Comparison of ENCODE assay signal across 8 cellular contexts in the genomic region with DNA sequence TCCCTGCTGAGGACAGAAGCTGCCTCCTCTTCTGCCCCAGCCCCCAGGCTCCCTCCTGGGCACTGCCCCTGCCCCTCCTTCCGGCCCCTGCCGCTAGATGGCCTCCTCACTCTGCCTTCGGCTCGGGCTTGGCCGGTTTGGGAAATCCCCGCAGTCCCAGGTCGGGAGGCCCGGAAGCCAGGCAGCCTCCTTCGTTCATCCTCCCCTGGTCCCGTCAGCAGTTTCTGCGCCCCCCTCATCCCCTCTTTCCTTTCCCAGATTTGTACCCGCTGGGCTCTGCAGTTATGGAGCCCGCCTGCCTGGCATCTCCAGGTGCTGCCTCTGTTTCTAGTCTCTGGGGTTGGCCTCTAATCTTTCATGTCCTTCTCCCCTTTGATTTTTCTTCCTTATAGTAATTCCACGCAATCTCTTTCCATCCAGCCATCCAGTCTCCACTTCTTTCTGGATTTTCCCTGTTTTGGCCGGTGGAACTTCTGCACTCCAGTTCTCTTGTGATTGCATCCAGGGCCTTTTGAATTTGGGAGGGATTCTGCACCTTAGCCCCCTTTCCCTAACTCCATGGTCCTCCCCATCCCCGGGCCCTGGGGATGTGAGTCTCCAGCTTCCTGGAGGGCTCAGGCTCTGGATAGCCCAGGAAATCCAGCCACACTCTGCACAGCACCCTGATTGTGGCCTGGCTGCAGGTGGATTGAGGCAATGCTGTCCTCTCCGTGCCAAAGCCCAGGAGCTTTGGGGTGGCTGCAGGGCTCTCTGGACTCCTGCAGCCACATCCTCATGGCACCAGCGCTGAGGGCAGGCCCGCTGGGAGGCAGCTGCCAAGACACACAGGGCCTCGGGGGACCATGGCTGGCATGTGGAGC. TPM values are rescaled to one million over a fixed set of nuclear protein-coding genes. Genes with fewer than 3 reads are reported as not detected.
DNase-seq lines count a peak whose midpoint lies in the region; ATAC-seq lines count a peak whose summit lies in the region.

No MANE protein-coding gene starts in this region.

- H3K27me3 ChIP-seq in BLaER1 (peaks cover 48% of the 10 kb centered on the region), right cardiac atrium (ENCODE audit: control insufficient read depth, insufficient read depth) (no peaks in the 10 kb centered on the region)

- peak; percentile 84 for ATAC-seq in GM18858 (IDR thresholded peaks at IDR 0.05; ENCODE audit: unreplicated experiment)
- ATAC-seq in HG03039 (IDR thresholded peaks at IDR 0.05; ENCODE audit: unreplicated experiment), result peak; percentile 69
- ATAC-seq in right cardiac atrium, result peak; percentile 61 to 69

- H3K27ac ChIP-seq in BLaER1 (no peak overlapping the region), right cardiac atrium (ENCODE audit: low read length) (no peak overlapping the region)

- no peak overlapping the region for H3K9ac ChIP-seq in BLaER1

- H4K20me1 ChIP-seq in BLaER1, result peaks cover 37% of the 10 kb centered on the region

- peaks cover 33% of the 10 kb centered on the region for H3K4me1 ChIP-seq in BLaER1
- H3K4me1 ChIP-seq in right cardiac atrium (ENCODE audit: control insufficient read depth, insufficient read depth, low read length), result no peaks in the 10 kb centered on the region

- H3K9me3 ChIP-seq in BLaER1 (peaks cover 9% of the 10 kb centered on the region), right cardiac atrium (ENCODE audit: control insufficient read depth, low read length) (no peaks in the 10 kb centered on the region)

- 31% methylated on average over 20 of the region's 20 CpGs for WGBS in right cardiac atrium

- peak; percentile 62 for DNase-seq in RKO (ENCODE audit: low spot score)
- DNase-seq in activated naive CD4-positive, alpha-beta T cell treated with Interleukin-2 at 50 U/mL for 16 hours, result peak; percentile 58
- DNase-seq in right cardiac atrium, result peak in 2 of 3 donors; percentile 56 to 65
- peak; percentile 69 for DNase-seq in stimulated activated CD4-positive, alpha-beta T cell treated with anti-CD3 and anti-CD28 coated beads, Interleukin-4, amount 100 ng/mL, for 1 hour
- no peak for DNase-seq in NCI-H524 treated with DMSO at 0.1 percent for 48 hours (lab: John Stamatoyannopoulos, UW)

- H3K36me3 ChIP-seq in BLaER1, result no peaks in the 10 kb centered on the region

- intact Hi-C loops in right cardiac atrium (cut with DNase I), result loop anchor here in 1 of 4 donors (5.0 kb wide), 1 partner anchor 657 kb away; no protein-coding TSS in a partner anchor

- H3K4me3 ChIP-seq in BLaER1 (no peak overlapping the region), right cardiac atrium (ENCODE audit: low read length) (no peak overlapping the region)

- H3K4me2 ChIP-seq in BLaER1, result peak overlapping the region; percentile 55

RNA-seq across cellular contexts. Expression of a gene that starts 3.3 kb away (rescaled TPM):
- not detected for total RNA-seq in right cardiac atrium
- polyA plus RNA-seq in right cardiac atrium, result not detected
